28 cellular contexts compared by ENCODE assay signal in genomic region chr21:45490049-45490731, GRCh38.
"Had no signal": no experiment of that assay in that cellular context is flagged by ENCODE, and none has a peak within 500 bp of the region (broad histone marks: within the 10 kb centered on the region; RNA-seq: fewer than 3 reads in every experiment).

No MANE protein-coding gene starts in this region.

- H3K36me3 Mint-ChIP-seq: immature natural killer cell; naive thymus-derived CD8-positive, alpha-beta T cell; stimulated activated effector memory CD8-positive, alpha-beta T cell treated with anti-CD3 and anti-CD28 coated beads, Interleukin-12 subunit alpha, Interleukin-12 subunit beta, amount 100 ng/mL, for 72 hours had no signal

- H3K4me3 Mint-ChIP-seq: immature natural killer cell; nephron; neural crest cell; stimulated activated effector memory CD8-positive, alpha-beta T cell treated with anti-CD3 and anti-CD28 coated beads, Interleukin-12 subunit alpha, Interleukin-12 subunit beta, amount 100 ng/mL, for 72 hours had no signal

- H3K27ac Mint-ChIP-seq: immature natural killer cell; nephron; progenitor cell of endocrine pancreas; stimulated activated effector memory CD8-positive, alpha-beta T cell treated with anti-CD3 and anti-CD28 coated beads, Interleukin-12 subunit alpha, Interleukin-12 subunit beta, amount 100 ng/mL, for 72 hours had no signal

- H3K9me3 Mint-ChIP-seq: immature natural killer cell; naive thymus-derived CD8-positive, alpha-beta T cell; nephron; neural crest cell; stimulated activated effector memory CD8-positive, alpha-beta T cell treated with anti-CD3 and anti-CD28 coated beads, Interleukin-12 subunit alpha, Interleukin-12 subunit beta, amount 100 ng/mL, for 72 hours had no signal

- FAIRE-seq: islet of Langerhans, kidney, urothelium cell line had no signal

- H3K27ac ChIP-seq: lower lobe of right lung, ovary, right atrium auricular region, suprapubic skin, thoracic aorta, upper lobe of right lung had no signal

- H3K4me1 ChIP-seq: lower lobe of right lung, right atrium auricular region, suprapubic skin, tibial artery, upper lobe of right lung had no signal

- H3K27me3 Mint-ChIP-seq: naive thymus-derived CD8-positive, alpha-beta T cell; progenitor cell of endocrine pancreas had no signal

- DNase-seq: hypothalamus; immature natural killer cell; kidney; left colon; left lung; lower lobe of right lung; mammary epithelial cell; mesenchymal stem cell; ovary; stimulated activated CD4-positive, alpha-beta T cell treated with anti-CD3 and anti-CD28 coated beads, Interleukin-12 subunit alpha, Interleukin-12 subunit beta, amount 100 ng/mL, for 4 hours; stimulated activated CD4-positive, alpha-beta T cell treated with anti-CD3 and anti-CD28 coated beads, Interleukin-15, amount 100 ng/mL, for 24 hours; stimulated activated CD4-positive, alpha-beta T cell treated with anti-CD3 and anti-CD28 coated beads, Interleukin-2, amount 100 ng/mL, for 24 hours; stimulated activated CD4-positive, alpha-beta T cell treated with anti-CD3 and anti-CD28 coated beads, Interleukin-4, amount 100 ng/mL, for 1 hour; tibial artery; trophoblast cell; upper lobe of right lung had no signal

- H3K27me3 ChIP-seq: left lung, ovary, right atrium auricular region, suprapubic skin, tibial artery, upper lobe of right lung had no signal

- H3K4me1 Mint-ChIP-seq: immature natural killer cell had no signal

- ATAC-seq: left colon; left lung; lower lobe of right lung; naive thymus-derived CD8-positive, alpha-beta T cell; sciatic nerve; stimulated activated effector memory CD8-positive, alpha-beta T cell treated with anti-CD3 and anti-CD28 coated beads, Interleukin-12 subunit alpha, Interleukin-12 subunit beta, amount 100 ng/mL, for 72 hours; upper lobe of right lung had no signal

- H3K4me3 ChIP-seq: left lung, lower lobe of right lung, ovary, right atrium auricular region, skin epidermis, suprapubic skin, thoracic aorta, tibial artery, upper lobe of right lung had no signal

- H3K36me3 ChIP-seq: ovary had no signal

- H3K9me3 ChIP-seq: left lung, lower lobe of right lung, ovary, right atrium auricular region, suprapubic skin, thoracic aorta, tibial artery, upper lobe of right lung had no signal
